13 cellular contexts compared by ENCODE assay signal in the genomic region with DNA sequence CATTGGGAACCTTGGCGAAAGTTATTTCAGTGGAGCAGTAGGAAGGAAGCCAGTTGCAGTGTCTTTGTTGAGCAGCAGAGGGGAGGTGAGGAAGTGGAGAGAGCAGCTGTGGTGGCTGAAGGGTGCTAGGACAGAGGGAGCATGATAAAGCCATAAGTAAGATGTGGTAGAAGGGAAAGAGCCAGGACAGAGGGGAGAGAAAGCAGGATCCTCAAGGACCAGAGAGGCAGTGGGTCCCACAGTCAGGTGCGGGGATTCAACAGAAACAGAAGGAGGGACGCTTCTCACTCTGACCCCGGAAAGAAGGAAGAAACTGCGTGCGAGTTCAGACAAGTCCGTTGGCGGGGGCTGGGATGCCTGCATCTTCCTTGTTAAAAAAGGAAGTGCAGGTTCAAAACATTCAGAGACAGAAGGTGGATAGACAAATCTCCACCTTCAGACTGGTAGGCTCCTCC. TPM values are rescaled to one million over a fixed set of nuclear protein-coding genes. Genes with fewer than 3 reads are reported as not detected.
A peak's percentile ranks its signal among the peaks of the same experiment; 100 is the strongest.
DNase-seq lines count a peak whose midpoint lies in the region; ATAC-seq, FAIRE-seq and TF ChIP-seq lines count a peak whose summit lies in the region.
"Had no signal": no experiment of that assay in that cellular context is flagged by ENCODE, and none has a peak within 500 bp of the region (broad histone marks: within the 10 kb centered on the region; RNA-seq: fewer than 3 reads in every experiment).

A gene (plus strand): TSS at position 403 of the 455 bp plus-strand sequence. CDS start 8,774 bp downstream, outside the sequence.

- POLR2A ChIA-PET in activated naive CD8-positive, alpha-beta T cell treated with anti-CD3 and anti-CD28 coated beads, Interleukin-2, amount 10 ng/mL, durations not matched to agents 7 days and 5 days (lab: Charles Lee): interaction anchor here (0.5 kb wide), 1 partner anchor 375 kb away, joined by 3 read pairs; no protein-coding TSS in a partner anchor

- peak within 1 kb of the TSS; percentile 61 for H3K4me3 Mint-ChIP-seq in activated naive CD8-positive, alpha-beta T cell treated with anti-CD3 and anti-CD28 coated beads, Interleukin-2, amount 10 ng/mL, durations not matched to agents 7 days and 5 days
- H3K4me3 Mint-ChIP-seq in activated naive CD8-positive, alpha-beta T cell treated with anti-CD3 and anti-CD28 coated beads, Interleukin-2, amount 50 U/mL, for 24 hours: no peak within 1 kb of the TSS

- DNase-seq in activated naive CD8-positive, alpha-beta T cell treated with anti-CD3 and anti-CD28 coated beads, Interleukin-2, amount 10 ng/mL, durations not matched to agents 7 days and 5 days: no peak
- no peak for DNase-seq in activated naive CD8-positive, alpha-beta T cell treated with anti-CD3 and anti-CD28 coated beads, Interleukin-2, amount 50 U/mL, for 24 hours
- peak; percentile 89 for DNase-seq in SKM-1 (lab: John Stamatoyannopoulos, UW; ENCODE audit: unreplicated experiment)
- peak in 2 of 3 donors; percentile 23 to 58 for DNase-seq in right cardiac atrium
- DNase-seq in HTR-8/SVneo (ENCODE audit: insufficient read length, low spot score): no peak
- DNase-seq in AG08396 (ENCODE audit: low spot score): no peak
- no peak for DNase-seq in MM.1S
- DNase-seq: activated CD4-positive, alpha-beta T cell treated with anti-CD3 and anti-CD28 coated beads, Interleukin-2, amount 50 U/mL, for 1 hour; NCI-H526 treated with DMSO at 0.1 percent for 48 hours had no signal

- H3K27ac Mint-ChIP-seq in activated naive CD8-positive, alpha-beta T cell treated with anti-CD3 and anti-CD28 coated beads, Interleukin-2, amount 10 ng/mL, durations not matched to agents 7 days and 5 days: peak within 1 kb of the TSS; percentile 76
- H3K27ac Mint-ChIP-seq in activated naive CD8-positive, alpha-beta T cell treated with anti-CD3 and anti-CD28 coated beads, Interleukin-2, amount 50 U/mL, for 24 hours: no peak within 1 kb of the TSS

- no peaks in the 10 kb centered on the region for H3K9me2 ChIP-seq in MM.1S (replicated peaks; ENCODE audit: insufficient read depth, low read length)

- no peaks in the 10 kb centered on the region for H3F3A ChIP-seq in MM.1S (ENCODE audit: insufficient read depth, low read length)

- H3K27ac ChIP-seq in right cardiac atrium (ENCODE audit: low read length) (no peak within 1 kb of the TSS), subcutaneous abdominal adipose tissue (ENCODE audit: low read depth, low read length) (no peak within 1 kb of the TSS), MM.1S (ENCODE audit: low read length) (no peak within 1 kb of the TSS)
- H3K27ac ChIP-seq: body of pancreas had no signal

- peak; percentile 79 for ATAC-seq in activated naive CD8-positive, alpha-beta T cell treated with anti-CD3 and anti-CD28 coated beads, Interleukin-2, amount 10 ng/mL, durations not matched to agents 7 days and 5 days (ENCODE audit: low read depth)
- no peak for ATAC-seq in activated naive CD8-positive, alpha-beta T cell treated with anti-CD3 and anti-CD28 coated beads, Interleukin-2, amount 50 U/mL, for 24 hours
- ATAC-seq in right cardiac atrium: peak; percentile 32 to 48
- ATAC-seq: body of pancreas had no signal

- no peaks in the 10 kb centered on the region for H4K20me1 ChIP-seq in MM.1S (ENCODE audit: insufficient read depth, low read length)

- H3K4me1 ChIP-seq in right cardiac atrium (ENCODE audit: control insufficient read depth, insufficient read depth, low read length) (no peaks in the 10 kb centered on the region), subcutaneous abdominal adipose tissue (ENCODE audit: control insufficient read depth in 5 of 5, insufficient read depth in 5 of 5, low read length in 5 of 5) (peaks cover 0 to 30% (median 23%) of the 10 kb centered on the region in 5 donors), MM.1S (ENCODE audit: low read length) (no peaks in the 10 kb centered on the region)
- H3K4me1 ChIP-seq: body of pancreas had no signal

- H3K4me1 Mint-ChIP-seq in activated naive CD8-positive, alpha-beta T cell treated with anti-CD3 and anti-CD28 coated beads, Interleukin-2, amount 10 ng/mL, durations not matched to agents 7 days and 5 days: peaks cover 9% of the 10 kb centered on the region
- peaks cover 4% of the 10 kb centered on the region for H3K4me1 Mint-ChIP-seq in activated naive CD8-positive, alpha-beta T cell treated with anti-CD3 and anti-CD28 coated beads, Interleukin-2, amount 50 U/mL, for 24 hours

- intact Hi-C loops in right cardiac atrium (cut with DNase I): no loop called here

- H3K4me2 ChIP-seq in MM.1S (ENCODE audit: low read depth, low read length): no peak within 1 kb of the TSS

- TF ChIP-seq CTCF in MM.1S (IDR thresholded peaks at IDR 0.05; ENCODE audit: low read length): no peak

- no peak within 1 kb of the TSS for H2AFZ ChIP-seq in MM.1S (ENCODE audit: low read length)

- no peaks in the 10 kb centered on the region for H3K27me3 ChIP-seq in right cardiac atrium (ENCODE audit: control insufficient read depth, insufficient read depth)
- H3K27me3 ChIP-seq in subcutaneous abdominal adipose tissue (ENCODE audit: control insufficient read depth in 5 of 5, insufficient read depth in 4 of 5, low read length in 5 of 5): no peaks in the 10 kb centered on the region
- no peaks in the 10 kb centered on the region for H3K27me3 ChIP-seq in MM.1S (replicated peaks; ENCODE audit: insufficient read depth, low read length)
- H3K27me3 ChIP-seq: body of pancreas had no signal

- peaks cover 6% of the 10 kb centered on the region for H3K9me3 Mint-ChIP-seq in activated naive CD8-positive, alpha-beta T cell treated with anti-CD3 and anti-CD28 coated beads, Interleukin-2, amount 10 ng/mL, durations not matched to agents 7 days and 5 days
- peaks cover 6% of the 10 kb centered on the region for H3K9me3 Mint-ChIP-seq in activated naive CD8-positive, alpha-beta T cell treated with anti-CD3 and anti-CD28 coated beads, Interleukin-2, amount 50 U/mL, for 24 hours

- H3K36me3 Mint-ChIP-seq in activated naive CD8-positive, alpha-beta T cell treated with anti-CD3 and anti-CD28 coated beads, Interleukin-2, amount 10 ng/mL, durations not matched to agents 7 days and 5 days: no peaks in the 10 kb centered on the region
- H3K36me3 Mint-ChIP-seq in activated naive CD8-positive, alpha-beta T cell treated with anti-CD3 and anti-CD28 coated beads, Interleukin-2, amount 50 U/mL, for 24 hours (ENCODE audit: low read depth): no peaks in the 10 kb centered on the region

- no peak within 1 kb of the TSS for H3K4me3 ChIP-seq in right cardiac atrium (ENCODE audit: low read length)
- H3K4me3 ChIP-seq in subcutaneous abdominal adipose tissue (ENCODE audit: low read depth in 1 of 5, low read length in 5 of 5): peak within 1 kb of the TSS in 4 of 5 donors; percentile 16 to 51 (median 34)
- H3K4me3 ChIP-seq in MM.1S (ENCODE audit: low read length): no peak within 1 kb of the TSS
- H3K4me3 ChIP-seq: body of pancreas had no signal

- 49% methylated on average over 8 of the region's 8 CpGs for WGBS in right cardiac atrium

- FAIRE-seq in HTR-8/SVneo (lab: Jason Lieb, UNC): no peak

- no peaks in the 10 kb centered on the region for H3K79me2 ChIP-seq in MM.1S (ENCODE audit: low read length)

- peak within 1 kb of the TSS in 2 of 5 donors; percentile 37 to 52 for H3K9ac ChIP-seq in subcutaneous abdominal adipose tissue (ENCODE audit: low read length in 5 of 5)
- H3K9ac ChIP-seq in MM.1S (ENCODE audit: low read length): no peak within 1 kb of the TSS

- no peaks in the 10 kb centered on the region for H3K36me3 ChIP-seq in subcutaneous abdominal adipose tissue (ENCODE audit: control insufficient read depth in 5 of 5, insufficient read depth in 5 of 5, low read length in 5 of 5)
- no peaks in the 10 kb centered on the region for H3K36me3 ChIP-seq in MM.1S (replicated peaks; ENCODE audit: insufficient read depth, low read length)

- H3K27me3 Mint-ChIP-seq in activated naive CD8-positive, alpha-beta T cell treated with anti-CD3 and anti-CD28 coated beads, Interleukin-2, amount 10 ng/mL, durations not matched to agents 7 days and 5 days: peaks cover 2% of the 10 kb centered on the region
- peaks cover 18% of the 10 kb centered on the region for H3K27me3 Mint-ChIP-seq in activated naive CD8-positive, alpha-beta T cell treated with anti-CD3 and anti-CD28 coated beads, Interleukin-2, amount 50 U/mL, for 24 hours

- H3K9me3 ChIP-seq in right cardiac atrium (ENCODE audit: control insufficient read depth, low read length) (no peaks in the 10 kb centered on the region), subcutaneous abdominal adipose tissue (ENCODE audit: control insufficient read depth in 5 of 5, low read length in 5 of 5) (peaks cover 0 to 14% (median 10%) of the 10 kb centered on the region in 5 donors), MM.1S (replicated peaks; ENCODE audit: insufficient read depth, low read length) (no peaks in the 10 kb centered on the region)

RNA-seq across cellular contexts. Expression of the gene that starts here (rescaled TPM):
- under 1 TPM; 0.28 to 0.57 TPM for total RNA-seq in activated naive CD8-positive, alpha-beta T cell treated with anti-CD3 and anti-CD28 coated beads, Interleukin-2, amount 10 ng/mL, durations not matched to agents 7 days and 5 days
- under 1 TPM; 0.33 to 0.94 (median 0.41) TPM for total RNA-seq in right cardiac atrium
- 0.09 TPM for polyA plus RNA-seq in right cardiac atrium
- total RNA-seq: body of pancreas, glomerular endothelial cell had no signal
- polyA plus RNA-seq: BJ had no signal

Comparison
In these comparisons a context has a peak if more than half of its experiments do, and no peak if none do; other contexts are left out.
1. Peak in ATAC-seq in activated naive CD8-positive, alpha-beta T cell treated with anti-CD3 and anti-CD28 coated beads, Interleukin-2, amount 10 ng/mL, durations not matched to agents 7 days and 5 days; RNA of the gene not detected or under 1 TPM.
2. Peak in DNase-seq and ATAC-seq in right cardiac atrium; RNA of the gene not detected or under 1 TPM.
3. H3K4me3 ChIP-seq: peak in subcutaneous abdominal adipose tissue (4 of 5); none in right cardiac atrium (single experiment) and MM.1S (single experiment).